Comparison of ENCODE assay signal across 17 cellular contexts in the genomic region with DNA sequence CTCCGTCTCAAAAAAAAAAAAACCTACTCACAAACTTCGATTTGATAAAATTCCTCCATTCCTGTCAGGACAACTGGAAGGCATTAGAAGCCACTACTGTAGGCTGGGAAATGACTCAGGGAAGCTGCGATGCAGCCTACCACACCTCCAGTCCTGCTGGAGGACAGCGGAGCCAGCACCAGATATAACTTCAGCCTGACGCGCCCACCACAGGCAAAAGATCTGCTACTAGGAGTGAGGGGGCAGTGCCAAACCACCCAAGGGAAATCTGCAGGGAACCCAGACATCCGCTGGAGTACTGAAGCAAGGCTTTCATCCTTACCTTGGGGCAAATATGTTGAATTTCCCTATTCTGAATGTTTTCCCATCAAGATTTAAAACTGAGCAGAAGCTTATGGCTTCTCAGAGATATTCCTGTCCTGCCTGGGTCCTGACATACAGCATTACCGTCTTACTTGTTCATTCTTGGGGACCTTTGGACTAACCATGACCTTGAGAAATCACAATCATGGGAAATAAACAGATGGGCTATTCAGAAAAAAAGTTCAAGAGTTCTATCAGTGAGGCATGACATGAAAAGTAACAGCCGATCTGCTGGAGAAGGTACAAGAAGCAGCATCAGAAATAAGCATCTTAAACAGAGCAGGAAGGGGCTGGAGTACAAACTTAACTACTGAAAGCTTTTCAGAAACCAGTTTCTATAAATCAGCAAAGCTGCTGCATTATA. TPM values are rescaled to one million over a fixed set of nuclear protein-coding genes. Genes with fewer than 3 reads are reported as not detected.
"Had no signal": no experiment of that assay in that cellular context is flagged by ENCODE, and none has a peak within 500 bp of the region (broad histone marks: within the 10 kb centered on the region; RNA-seq: fewer than 3 reads in every experiment).

No MANE protein-coding gene starts in this region.

- H3K4me1 ChIP-seq: thyroid gland, upper lobe of left lung had no signal

- H3K4me3 Mint-ChIP-seq: naive thymus-derived CD4-positive, alpha-beta T cell had no signal

- DNase-seq: cortex of kidney; effector memory CD4-positive, alpha-beta T cell; heart right ventricle; kidney glomerular epithelial cell; mesendoderm; naive thymus-derived CD4-positive, alpha-beta T cell; sigmoid colon; small intestine; stimulated activated CD4-positive, alpha-beta T cell treated with anti-CD3 and anti-CD28 coated beads, Interleukin-12 subunit alpha, Interleukin-12 subunit beta, amount 100 ng/mL, for 4 hours; stimulated activated CD4-positive, alpha-beta T cell treated with anti-CD3 and anti-CD28 coated beads, Interleukin-2, amount 100 ng/mL, for 48 hours; stimulated activated naive CD4-positive, alpha-beta T cell treated with Interleukin-2 at 50 U/mL for 16 hours; thyroid gland; upper lobe of left lung had no signal

- H3K4me1 Mint-ChIP-seq: naive thymus-derived CD4-positive, alpha-beta T cell had no signal

- H3K27me3 Mint-ChIP-seq: naive thymus-derived CD4-positive, alpha-beta T cell had no signal

- H3K4me3 ChIP-seq: heart right ventricle, right atrium auricular region, sigmoid colon, thyroid gland, upper lobe of left lung, uterus had no signal

- H3K9me3 Mint-ChIP-seq: naive thymus-derived CD4-positive, alpha-beta T cell had no signal

- ATAC-seq: esophagus mucosa; naive thymus-derived CD4-positive, alpha-beta T cell had no signal

- H3K9me3 ChIP-seq: heart right ventricle, right atrium auricular region, sigmoid colon, thyroid gland, upper lobe of left lung, uterus had no signal

- H3K27me3 ChIP-seq: heart right ventricle, right atrium auricular region, sigmoid colon, thyroid gland, upper lobe of left lung, uterus had no signal

- H3K27ac ChIP-seq: right atrium auricular region, sigmoid colon, thyroid gland, upper lobe of left lung had no signal

- H3K36me3 ChIP-seq: uterus had no signal

RNA-seq across cellular contexts. Expression of a gene that starts 52.6 kb away (rescaled TPM):
- polyA plus RNA-seq: liver; naive thymus-derived CD4-positive, alpha-beta T cell had no signal
